27 cellular contexts compared by ENCODE assay signal in genomic region chr6:137185290-137185689, GRCh38. TPM values are rescaled to one million over a fixed set of nuclear protein-coding genes. Genes with fewer than 3 reads are reported as not detected.
DNase-seq lines count a peak whose midpoint lies in the region; ATAC-seq and TF ChIP-seq lines count a peak whose summit lies in the region.
"Had no signal": no experiment of that assay in that cellular context is flagged by ENCODE, and none has a peak within 500 bp of the region (broad histone marks: within the 10 kb centered on the region; RNA-seq: fewer than 3 reads in every experiment).

No MANE protein-coding gene starts in this region.

- H3K27ac ChIP-seq in HEK293 (ENCODE audit: extremely low read depth, low read depth, low read length) (no peak overlapping the region), HUES48 (ENCODE audit: low read depth, low read length) (no peak overlapping the region), thyroid gland (no peak overlapping the region)
- H3K27ac ChIP-seq: BLaER1 had no signal

- 91 to 94% methylated on average over 3 of the region's 3 CpGs for WGBS in thyroid gland, 2 donors

- no peak overlapping the region for H3K9ac ChIP-seq in HUES48 (ENCODE audit: low read depth, low read length)
- H3K9ac ChIP-seq: BLaER1 had no signal

- H3K4me1 ChIP-seq in HEK293 (ENCODE audit: control insufficient read depth, insufficient read depth, low read length): no peaks in the 10 kb centered on the region
- no peaks in the 10 kb centered on the region for H3K4me1 ChIP-seq in HUES48 (ENCODE audit: control insufficient read depth, insufficient read depth, low read length)
- no peaks in the 10 kb centered on the region for H3K4me1 ChIP-seq in thyroid gland
- H3K4me1 ChIP-seq: BE2C, BLaER1 had no signal

- H3K4me3 Mint-ChIP-seq in activated naive CD8-positive, alpha-beta T cell treated with anti-CD3 and anti-CD28 coated beads, Interleukin-2, amount 50 U/mL, for 24 hours: no peak overlapping the region
- no peak overlapping the region for H3K4me3 Mint-ChIP-seq in activated naive CD8-positive, alpha-beta T cell treated with anti-CD3 and anti-CD28 coated beads for 36 hours
- H3K4me3 Mint-ChIP-seq: CD14-positive monocyte; CD4-positive, alpha-beta memory T cell; CD4-positive, CD25-positive, alpha-beta regulatory T cell; CD8-positive, alpha-beta memory T cell had no signal

- H3K9me3 ChIP-seq in HEK293 (ENCODE audit: control insufficient read depth, insufficient read depth, low read depth, low read length): no peaks in the 10 kb centered on the region
- H3K9me3 ChIP-seq in HUES48 (ENCODE audit: control insufficient read depth, insufficient read depth, low read length): peaks cover 92% of the 10 kb centered on the region
- H3K9me3 ChIP-seq in thyroid gland: no peaks in the 10 kb centered on the region

- H3K36me3 Mint-ChIP-seq in activated naive CD8-positive, alpha-beta T cell treated with anti-CD3 and anti-CD28 coated beads, Interleukin-2, amount 50 U/mL, for 24 hours (ENCODE audit: low read depth): peaks cover 14% of the 10 kb centered on the region
- H3K36me3 Mint-ChIP-seq in activated naive CD8-positive, alpha-beta T cell treated with anti-CD3 and anti-CD28 coated beads for 36 hours: peaks cover 14% of the 10 kb centered on the region

- H3K36me3 ChIP-seq in HEK293 (ENCODE audit: control insufficient read depth in 2 of 2, insufficient read depth in 1 of 2, low read length in 2 of 2) (no peaks in the 10 kb centered on the region), HUES48 (ENCODE audit: control insufficient read depth, insufficient read depth, low read length) (no peaks in the 10 kb centered on the region), thyroid gland (no peaks in the 10 kb centered on the region)
- H3K36me3 ChIP-seq: BE2C, BLaER1 had no signal

- H3K4me1 Mint-ChIP-seq in activated naive CD8-positive, alpha-beta T cell treated with anti-CD3 and anti-CD28 coated beads, Interleukin-2, amount 50 U/mL, for 24 hours: no peaks in the 10 kb centered on the region
- H3K4me1 Mint-ChIP-seq in activated naive CD8-positive, alpha-beta T cell treated with anti-CD3 and anti-CD28 coated beads for 36 hours: no peaks in the 10 kb centered on the region
- H3K4me1 Mint-ChIP-seq: CD14-positive monocyte; CD4-positive, alpha-beta memory T cell; CD4-positive, CD25-positive, alpha-beta regulatory T cell; CD8-positive, alpha-beta memory T cell had no signal

- no peak for DNase-seq in activated naive CD8-positive, alpha-beta T cell treated with anti-CD3 and anti-CD28 coated beads, Interleukin-2, amount 50 U/mL, for 24 hours
- DNase-seq in activated naive CD8-positive, alpha-beta T cell treated with anti-CD3 and anti-CD28 coated beads for 36 hours: no peak
- DNase-seq in thyroid gland (no peak), NCI-H526 treated with DMSO at 0.1 percent for 48 hours (lab: John Stamatoyannopoulos, UW) (no peak)
- DNase-seq: 8988T; ACHN; BE2C; C1 segment of cervical spinal cord; CD4-positive, alpha-beta memory T cell; CD4-positive, CD25-positive, alpha-beta regulatory T cell; CD8-positive, alpha-beta memory T cell; COR-L47; DMS 273 treated with DMSO at 0.1 percent for 48 hours; DMS153; DMS53; DMS79; DND-41; EL; GDM1 had no signal

- intact Hi-C loops in thyroid gland (cut with DNase I): no loop called here

- H3K9me3 Mint-ChIP-seq in activated naive CD8-positive, alpha-beta T cell treated with anti-CD3 and anti-CD28 coated beads, Interleukin-2, amount 50 U/mL, for 24 hours: peaks cover 48% of the 10 kb centered on the region
- peaks cover 34% of the 10 kb centered on the region for H3K9me3 Mint-ChIP-seq in activated naive CD8-positive, alpha-beta T cell treated with anti-CD3 and anti-CD28 coated beads for 36 hours

- TF ChIP-seq CTCF in HEK293 (tag by site-specific recombination; IDR thresholded peaks at IDR 0.05): no peak
- no peak for TF ChIP-seq CTCF in thyroid gland (IDR thresholded peaks at IDR 0.05)

- H3K27ac Mint-ChIP-seq in activated naive CD8-positive, alpha-beta T cell treated with anti-CD3 and anti-CD28 coated beads, Interleukin-2, amount 50 U/mL, for 24 hours: no peak overlapping the region
- H3K27ac Mint-ChIP-seq in activated naive CD8-positive, alpha-beta T cell treated with anti-CD3 and anti-CD28 coated beads for 36 hours: no peak overlapping the region
- H3K27ac Mint-ChIP-seq: CD14-positive monocyte; CD4-positive, CD25-positive, alpha-beta regulatory T cell; CD8-positive, alpha-beta memory T cell had no signal

- CTCF ChIA-PET in HEK293 (lab: Yijun Ruan, JAX): interaction anchor here (0.6 to 1.3 kb wide), 3 partner anchors 57 to 385 kb away, joined by 3 to 4 read pairs (median 3); no protein-coding TSS in a partner anchor

- no peak for TF ChIP-seq POLR2A in thyroid gland (IDR thresholded peaks at IDR 0.05)

- POLR2A ChIA-PET in HEK293 (lab: Yijun Ruan, JAX): no interaction called here

- no peak overlapping the region for H3K4me3 ChIP-seq in HEK293 (ENCODE audit: low read depth, low read length)
- peak overlapping the region; percentile 9; the same call in 1 of the 2 replicates for H3K4me3 ChIP-seq in HUES48 (ENCODE audit: low read depth, low read length)
- H3K4me3 ChIP-seq in thyroid gland (replicated peaks in 1 of 3): no peak overlapping the region
- H3K4me3 ChIP-seq: BLaER1, GM12878 had no signal

- H3K27me3 ChIP-seq in HUES48 (ENCODE audit: control insufficient read depth, insufficient read depth, low read length) (no peaks in the 10 kb centered on the region), thyroid gland (no peaks in the 10 kb centered on the region)
- H3K27me3 ChIP-seq: BE2C, BLaER1 had no signal

- peak; percentile 28 for ATAC-seq in activated naive CD8-positive, alpha-beta T cell treated with anti-CD3 and anti-CD28 coated beads, Interleukin-2, amount 50 U/mL, for 24 hours
- ATAC-seq: GM12878 had no signal

- H3K27me3 Mint-ChIP-seq in activated naive CD8-positive, alpha-beta T cell treated with anti-CD3 and anti-CD28 coated beads, Interleukin-2, amount 50 U/mL, for 24 hours: peaks cover 2% of the 10 kb centered on the region
- no peaks in the 10 kb centered on the region for H3K27me3 Mint-ChIP-seq in activated naive CD8-positive, alpha-beta T cell treated with anti-CD3 and anti-CD28 coated beads for 36 hours
- H3K27me3 Mint-ChIP-seq: CD4-positive, alpha-beta memory T cell had no signal

TF ChIP-seq in HEK293, 187 proteins besides CTCF, POLR2A, EP300 and RAD21:
- TF ChIP-seq ZNF549 (tag by site-specific recombination; IDR thresholded peaks at IDR 0.05) (no peak), ZBTB6 (tag by site-specific recombination; IDR thresholded peaks at IDR 0.05) (no peak), SETDB1 (IDR thresholded peaks at IDR 0.05; ENCODE audit: insufficient read length, low read length) (peak; percentile 15), ZNF121 (tag by site-specific recombination; IDR thresholded peaks at IDR 0.05) (no peak), ZNF510 (tag by site-specific recombination; IDR thresholded peaks at IDR 0.05; ENCODE audit: insufficient replicate concordance) (no peak), TRIM28 (IDR thresholded peaks at IDR 0.05; ENCODE audit: borderline replicate concordance, low read length) (peak; percentile 74; the same call in 1 of the 2 replicates)

RNA-seq across cellular contexts. Expression of gene IL22RA2, which starts 11.8 kb away (rescaled TPM):
- not detected for total RNA-seq in activated naive CD8-positive, alpha-beta T cell treated with anti-CD3 and anti-CD28 coated beads for 36 hours
- not detected for total RNA-seq in thyroid gland
- total RNA-seq: A673; CD4-positive, alpha-beta memory T cell; CD4-positive, CD25-positive, alpha-beta regulatory T cell; CD8-positive, alpha-beta memory T cell; Daoy; G401 had no signal

RNA-seq across cellular contexts. Expression of gene IFNGR1, which starts 33.9 kb away (rescaled TPM):
- 10 to 100 TPM; 20.5 to 22.1 TPM for total RNA-seq in activated naive CD8-positive, alpha-beta T cell treated with anti-CD3 and anti-CD28 coated beads for 36 hours
- 100 to 1,000 TPM in 2 of 4 donors, 10 to 100 TPM in 2; 73.9 to 138 (median 113) TPM for total RNA-seq in thyroid gland
